16 cellular contexts compared by ENCODE assay signal in genomic region chr2:8999802-9000201, GRCh38. TPM values are rescaled to one million over a fixed set of nuclear protein-coding genes. Genes with fewer than 3 reads are reported as not detected.
DNase-seq lines count a peak whose midpoint lies in the region; TF ChIP-seq lines count a peak whose summit lies in the region.
"Had no signal": no experiment of that assay in that cellular context is flagged by ENCODE, and none has a peak within 500 bp of the region (broad histone marks: within the 10 kb centered on the region; RNA-seq: fewer than 3 reads in every experiment).

No MANE protein-coding gene starts in this region.

- TF ChIP-seq EP300 in transverse colon (IDR thresholded peaks at IDR 0.05; ENCODE audit: low read depth) (no peak), suprapubic skin (IDR thresholded peaks at IDR 0.05) (no peak)

- no peak overlapping the region for H3K4me3 ChIP-seq in transverse colon
- H3K4me3 ChIP-seq in suprapubic skin = no peak overlapping the region
- H3K4me3 ChIP-seq: SJSA1 had no signal

- peaks cover 12% of the 10 kb centered on the region for H3K4me1 Mint-ChIP-seq in T-helper 2 cell treated with Interferon-gamma antibody and Interleukin-4, amounts not matched to agents 5 μg/mL and 100 μg/mL, for 36 hours (ENCODE audit: low read depth)
- H3K4me1 Mint-ChIP-seq in immature natural killer cell = peaks cover 9 to 17% of the 10 kb centered on the region in 2 donors

- no peak for TF ChIP-seq CTCF in VCaP (conservative IDR thresholded peaks at IDR 0.05)
- no peak for TF ChIP-seq CTCF in transverse colon (IDR thresholded peaks at IDR 0.05)
- no peak for TF ChIP-seq CTCF in suprapubic skin (IDR thresholded peaks at IDR 0.05)

- peak overlapping the region; percentile 89 for H3K27ac ChIP-seq in VCaP
- H3K27ac ChIP-seq in transverse colon = peak overlapping the region; percentile 2 to 66 (median 31)
- H3K27ac ChIP-seq in suprapubic skin = no peak overlapping the region
- H3K27ac ChIP-seq: KMS-11, RWPE1, SJSA1 had no signal

- H3K36me3 ChIP-seq in transverse colon (no peaks in the 10 kb centered on the region), suprapubic skin (no peaks in the 10 kb centered on the region)

- TF ChIP-seq POLR2A in transverse colon (IDR thresholded peaks at IDR 0.05) (no peak), suprapubic skin (IDR thresholded peaks at IDR 0.05) (no peak)

- WGBS in transverse colon (ENCODE audit: low coverage in 1 of 2), 2 donors = 45 to 50% methylated on average over 1 of the region's 1 CpG
- 80% methylated on average over 1 of the region's 1 CpG for WGBS in suprapubic skin

- no peaks in the 10 kb centered on the region for H3K9me3 ChIP-seq in transverse colon
- no peaks in the 10 kb centered on the region for H3K9me3 ChIP-seq in suprapubic skin
- H3K9me3 ChIP-seq: SJSA1 had no signal

- H3K4me1 ChIP-seq in transverse colon = peaks cover 0 to 65% (median 33%) of the 10 kb centered on the region in 4 donors
- peaks cover 18% of the 10 kb centered on the region for H3K4me1 ChIP-seq in suprapubic skin

- in situ Hi-C loops in transverse colon (cut with MboI; ENCODE audit: low pct_ligation_motif_present in 1 of 4, low pct_unique_long_range_greater_than_20kb in 1 of 4, low sequenced_read_pairs in 3 of 4) = no loop called here

- H3K27ac Mint-ChIP-seq in T-helper 2 cell treated with Interferon-gamma antibody and Interleukin-4, amounts not matched to agents 5 μg/mL and 100 μg/mL, for 36 hours = peak overlapping the region; percentile 22
- H3K27ac Mint-ChIP-seq in immature natural killer cell = no peak overlapping the region

- no peaks in the 10 kb centered on the region for H3K9me3 Mint-ChIP-seq in T-helper 2 cell treated with Interferon-gamma antibody and Interleukin-4, amounts not matched to agents 5 μg/mL and 100 μg/mL, for 36 hours
- no peaks in the 10 kb centered on the region for H3K9me3 Mint-ChIP-seq in immature natural killer cell

- no peaks in the 10 kb centered on the region for H3K27me3 ChIP-seq in transverse colon
- H3K27me3 ChIP-seq in suprapubic skin = no peaks in the 10 kb centered on the region
- H3K27me3 ChIP-seq: SJSA1 had no signal

- no peak for DNase-seq in T-helper 2 cell treated with Interferon-gamma antibody and Interleukin-4, amounts not matched to agents 5 μg/mL and 100 μg/mL, for 36 hours (ENCODE audit: low spot score)
- DNase-seq in T-helper 2 cell (no peak), kidney glomerular epithelial cell (lab: John Stamatoyannopoulos, UW) (peak; percentile 33), transverse colon (no peak), suprapubic skin (ENCODE audit: low spot score in 2 of 2) (no peak), immature natural killer cell (no peak), NCI-H2227 treated with DMSO at 0.1 percent for 48 hours (lab: John Stamatoyannopoulos, UW) (no peak)
- DNase-seq: 8988T; GF-D8; GOT3; NCI-H1694 treated with DMSO at 0.1 percent for 48 hours; NK-92 treated with Interleukin-12 subunit alpha and Interleukin-12 subunit beta, amount 100 ng/mL, for 24 hours had no signal

- no peaks in the 10 kb centered on the region for H3K36me3 Mint-ChIP-seq in T-helper 2 cell treated with Interferon-gamma antibody and Interleukin-4, amounts not matched to agents 5 μg/mL and 100 μg/mL, for 36 hours (ENCODE audit: low read depth)
- no peaks in the 10 kb centered on the region for H3K36me3 Mint-ChIP-seq in immature natural killer cell

- no peak overlapping the region for H3K4me3 Mint-ChIP-seq in T-helper 2 cell treated with Interferon-gamma antibody and Interleukin-4, amounts not matched to agents 5 μg/mL and 100 μg/mL, for 36 hours
- no peak overlapping the region for H3K4me3 Mint-ChIP-seq in immature natural killer cell

- peaks cover 25% of the 10 kb centered on the region for H3K27me3 Mint-ChIP-seq in T-helper 2 cell treated with Interferon-gamma antibody and Interleukin-4, amounts not matched to agents 5 μg/mL and 100 μg/mL, for 36 hours (ENCODE audit: low read depth)
- peaks cover 3 to 9% (median 5%) of the 10 kb centered on the region in 3 donors for H3K27me3 Mint-ChIP-seq in immature natural killer cell (ENCODE audit: low read depth in 3 of 3)

- intact Hi-C loops in transverse colon (cut with DNase I; ENCODE audit: low total_unique reads) = no loop called here

RNA-seq across cellular contexts. Expression of gene MBOAT2, which starts 3.7 kb away (rescaled TPM):
- total RNA-seq in transverse colon = 100 to 1,000 TPM in 1 of 4 donors, 10 to 100 TPM in 2, 1 to 10 TPM in 1; 10.0 to 132 (median 89.2) TPM
- total RNA-seq in suprapubic skin = 10 to 100 TPM; 44.4 to 55.8 (median 51.1) TPM
- 1 to 10 TPM in 2 of 3 donors, not detected in 1; 1.6 to 2.2 TPM for polyA plus RNA-seq in immature natural killer cell
